Comparison of ENCODE assay signal across 25 cellular contexts in genomic region chr20:57995381-57995977, GRCh38.
"Had no signal": no experiment of that assay in that cellular context is flagged by ENCODE, and none has a peak within 500 bp of the region (broad histone marks: within the 10 kb centered on the region; RNA-seq: fewer than 3 reads in every experiment).

No MANE protein-coding gene starts in this region.

- H3K4me3 ChIP-seq: adrenal gland, body of pancreas, coronary artery, dorsolateral prefrontal cortex, left lung, ovary, suprapubic skin, tibial artery had no signal

- H3K27me3 ChIP-seq: adrenal gland, body of pancreas, ovary, suprapubic skin, tibial artery had no signal

- H3K27ac ChIP-seq: adrenal gland, body of pancreas, coronary artery, dorsolateral prefrontal cortex, left lung, neutrophil, ovary, suprapubic skin, tibial artery had no signal

- H3K36me3 ChIP-seq: adrenal gland, left lung, neutrophil, ovary, suprapubic skin, tibial artery had no signal

- DNase-seq: activated CD4-positive, alpha-beta T cell treated with anti-CD3 and anti-CD28 coated beads for 36 hours; activated CD4-positive, CD25-positive, alpha-beta regulatory T cell; activated CD8-positive, alpha-beta memory T cell treated with anti-CD3 and anti-CD28 coated beads, Interleukin-2, amount 10 ng/mL, durations not matched to agents 7 days and 5 days; activated CD8-positive, alpha-beta T cell treated with anti-CD3 and anti-CD28 coated beads, Interleukin-2, amount 10 ng/mL, durations not matched to agents 7 days and 5 days; activated naive CD4-positive, alpha-beta T cell treated with anti-CD3 and anti-CD28 coated beads for 36 hours; activated naive CD8-positive, alpha-beta T cell treated with anti-CD3 and anti-CD28 coated beads for 36 hours; activated T-cell treated with anti-CD3 and anti-CD28 coated beads, Interleukin-2, amount 50 U/mL, for 72 hours; adrenal gland; body of pancreas; cerebellar nuclear complex; effector memory CD4-positive, alpha-beta T cell; glutamatergic neuron; kidney glomerular epithelial cell; left lung; naive B cell; nephron progenitor cell; ovary; stimulated activated CD4-positive, alpha-beta T cell treated with anti-CD3 and anti-CD28 coated beads, Interleukin-15, amount 100 ng/mL, for 24 hours; stimulated activated CD4-positive, alpha-beta T cell treated with anti-CD3 and anti-CD28 coated beads, Interleukin-2, amount 100 ng/mL, for 24 hours; stimulated activated naive CD4-positive, alpha-beta T cell; tibial artery had no signal

- ATAC-seq: activated CD4-positive, alpha-beta T cell treated with anti-CD3 and anti-CD28 coated beads for 36 hours; activated CD8-positive, alpha-beta memory T cell treated with anti-CD3 and anti-CD28 coated beads, Interleukin-2, amount 10 ng/mL, durations not matched to agents 7 days and 5 days; activated CD8-positive, alpha-beta T cell treated with anti-CD3 and anti-CD28 coated beads, Interleukin-2, amount 10 ng/mL, durations not matched to agents 7 days and 5 days; activated T-cell treated with anti-CD3 and anti-CD28 coated beads, Interleukin-2, amount 50 U/mL, for 72 hours; body of pancreas; left lung had no signal

- H3K9me3 ChIP-seq: adrenal gland, body of pancreas, left lung, neutrophil, ovary, suprapubic skin, tibial artery had no signal
